Comparison of ENCODE assay signal across 8 cellular contexts in the genomic region with DNA sequence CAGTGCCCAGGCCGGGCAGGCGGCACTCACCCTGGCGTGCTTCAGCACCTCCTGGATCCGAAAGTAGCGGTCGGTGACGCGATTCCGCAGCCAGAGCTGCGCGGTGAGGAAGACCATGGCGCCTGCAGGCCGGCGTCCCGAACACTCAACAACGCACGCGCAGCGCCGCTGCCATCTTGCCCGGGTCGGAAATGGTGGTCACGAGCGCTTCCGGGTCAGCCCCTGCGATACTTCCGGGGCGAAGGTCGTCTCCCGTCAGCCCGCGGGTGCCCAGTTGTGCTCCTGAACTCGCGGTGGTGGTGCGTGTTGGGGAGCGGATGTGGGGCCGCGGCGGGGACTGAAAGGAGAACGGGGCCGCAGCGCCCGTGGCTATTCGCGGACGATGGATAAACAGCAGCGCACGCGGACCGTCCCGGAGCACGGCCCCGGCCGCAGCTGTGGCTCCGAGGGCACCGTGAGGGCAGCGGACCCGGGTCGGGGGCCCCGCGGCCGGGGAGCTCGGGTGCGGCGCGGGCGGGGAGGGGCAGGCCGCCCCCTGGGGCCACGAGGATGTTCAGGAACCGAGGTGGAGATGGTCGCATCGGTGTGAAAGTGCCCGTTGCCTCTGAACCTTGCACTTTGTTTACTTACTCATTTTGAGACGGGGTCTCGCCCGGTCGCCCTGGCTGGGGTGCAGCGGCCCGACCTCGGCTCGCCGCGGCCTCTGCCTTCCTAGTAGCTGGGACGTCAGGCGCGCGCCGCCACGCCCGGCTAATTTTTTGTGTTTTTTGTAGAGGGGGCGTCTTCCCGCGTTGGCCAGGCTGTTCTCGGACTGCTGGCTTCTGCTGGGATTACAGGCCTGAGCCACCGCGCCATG. TPM values are rescaled to one million over a fixed set of nuclear protein-coding genes. Genes with fewer than 3 reads are reported as not detected.
DNase-seq lines count a peak whose midpoint lies in the region; ATAC-seq, FAIRE-seq and TF ChIP-seq lines count a peak whose summit lies in the region.

A gene (minus strand): TSS at position 193 of the 856 bp plus-strand sequence. CDS start 76 bp downstream, at position 117.

- CTCF ChIA-PET in AG04449 (lab: Yijun Ruan, JAX), result interaction anchor here (0.6 to 2.5 kb wide), 5 partner anchors 8 to 55 kb away, joined by 3 to 9 read pairs (median 4); a partner anchor contains a TSS

- H3K36me3 ChIP-seq in iPS-20b (ENCODE audit: insufficient read depth, low read depth, low read length) (peaks cover 47% of the 10 kb centered on the region), small intestine (ENCODE audit: control insufficient read depth in 2 of 2, insufficient read depth in 2 of 2, low read length in 2 of 2) (peaks cover 3% of the 10 kb centered on the region in 2 donors)

- DNase-seq in AG04449 (ENCODE audit: low read depth, low spot score) (peak; percentile 26), NCI-H2196 treated with DMSO at 0.1 percent for 48 hours (lab: John Stamatoyannopoulos, UW; ENCODE audit: unreplicated experiment) (peak; percentile 88), T47D (ENCODE audit: low read depth in 1 of 2, low spot score in 1 of 2) (peak; percentile 88 to 90), small intestine (peak; percentile 95)

- H3K4me1 ChIP-seq in iPS-20b (ENCODE audit: insufficient read depth, low read length), result peaks cover 12% of the 10 kb centered on the region; the same call in 1 of the 2 replicates
- peaks cover 5 to 6% of the 10 kb centered on the region in 2 donors for H3K4me1 ChIP-seq in small intestine (ENCODE audit: control insufficient read depth in 2 of 2, insufficient read depth in 1 of 2, low read depth in 1 of 2, low read length in 1 of 2)

- ATAC-seq in GM18873 (IDR thresholded peaks at IDR 0.05; ENCODE audit: low FRiP score, unreplicated experiment), result peak; percentile 84
- ATAC-seq in HG03135 (IDR thresholded peaks at IDR 0.05; ENCODE audit: unreplicated experiment), result peak; percentile 87

- POLR2A ChIA-PET in AG04449 (lab: Yijun Ruan, JAX), result interaction anchor here (0.9 to 1.6 kb wide), 3 partner anchors 8 to 63 kb away, joined by 3 to 11 read pairs (median 3); a partner anchor contains a TSS

- H3K4me3 ChIP-seq in AG04449 (ENCODE audit: low read depth, low read length), result peak within 1 kb of the TSS; percentile 85
- peak within 1 kb of the TSS; percentile 97 for H3K4me3 ChIP-seq in iPS-20b (ENCODE audit: low read length)
- peak within 1 kb of the TSS; percentile 88 to 98 for H3K4me3 ChIP-seq in small intestine (ENCODE audit: low read depth in 1 of 2, low read length in 2 of 2)

- peak within 1 kb of the TSS; percentile 99 for H3K27ac ChIP-seq in VCaP
- H3K27ac ChIP-seq in iPS-20b (ENCODE audit: low read length), result peak within 1 kb of the TSS; percentile 75
- peak within 1 kb of the TSS; percentile 79 to 90 for H3K27ac ChIP-seq in small intestine (ENCODE audit: low read depth in 1 of 2, low read length in 1 of 2)

- TF ChIP-seq CTCF in AG04449 (IDR thresholded peaks at IDR 0.05; ENCODE audit: insufficient read depth, low read length, missing control alignments), result no peak
- peak; percentile 30; the same call in 1 of the 2 replicates for TF ChIP-seq CTCF in VCaP (conservative IDR thresholded peaks at IDR 0.05)

- H3K27me3 ChIP-seq in iPS-20b (ENCODE audit: insufficient read depth, low read length) (no peaks in the 10 kb centered on the region), small intestine (ENCODE audit: control insufficient read depth in 2 of 2, insufficient read depth in 2 of 2, low read length in 2 of 2) (no peaks in the 10 kb centered on the region)

- 0% methylated on average over 85 to 96 of the region's 96 CpGs for WGBS in small intestine, 3 donors

- H3K9ac ChIP-seq in iPS-20b (ENCODE audit: low read depth, low read length), result peak within 1 kb of the TSS; percentile 98

- in situ Hi-C loops in T47D (cut with HindIII; ENCODE audit: low pct_unique_long_range_greater_than_20kb, low sequenced_read_pairs), result no loop called here

- no peak for FAIRE-seq in small intestine (lab: Jason Lieb, UNC)

- H3K9me3 ChIP-seq in iPS-20b (ENCODE audit: insufficient read depth, low read depth, low read length) (peaks cover 8% of the 10 kb centered on the region; the same call in 1 of the 2 replicates), small intestine (ENCODE audit: control insufficient read depth, low read depth) (no peaks in the 10 kb centered on the region)

RNA-seq across cellular contexts. Expression of the gene that starts here (rescaled TPM):
- 100 to 1,000 TPM; 162 to 221 (median 172) TPM for polyA plus RNA-seq in small intestine

Comparison
In these comparisons a context has a peak if more than half of its experiments do, and no peak if none do; other contexts are left out.
1. Peak in every context shown above with its lines: DNase-seq, ATAC-seq, H3K4me3 ChIP-seq and H3K27ac ChIP-seq.
2. DNase-seq: peak in every context shown above with its lines; median percentile 95 in small intestine; 89 in T47D; 88 in NCI-H2196 treated with DMSO at 0.1 percent for 48 hours; 26 in AG04449.